ENCODE assay signal across 11 cellular contexts in genomic region chr5:115623632-115624031, GRCh38. TPM values are rescaled to one million over a fixed set of nuclear protein-coding genes. Genes with fewer than 3 reads are reported as not detected.
DNase-seq lines count a peak whose midpoint lies in the region; ATAC-seq and TF ChIP-seq lines count a peak whose summit lies in the region.
"Had no signal": no experiment of that assay in that cellular context is flagged by ENCODE, and none has a peak within 500 bp of the region (broad histone marks: within the 10 kb centered on the region; RNA-seq: fewer than 3 reads in every experiment).

No MANE protein-coding gene starts in this region.

- H4K20me1 ChIP-seq in BLaER1 treated with 17β-estradiol and CSF1 and Interleukin-3, amounts not matched to agents 10 nM and 100 nM: peaks cover 34 to 62% (median 50%) of the 10 kb centered on the region in 11 experiments; a peak in 21 of 22 replicates
- peaks cover 35% of the 10 kb centered on the region for H4K20me1 ChIP-seq in osteoblast (ENCODE audit: insufficient read depth, low read length)

- peaks cover 15 to 22% of the 10 kb centered on the region in 2 donors for H3K4me1 Mint-ChIP-seq in effector memory CD8-positive, alpha-beta T cell (ENCODE audit: low read depth in 2 of 2)

- H3K4me2 ChIP-seq in BLaER1 treated with 17β-estradiol and CSF1 and Interleukin-3, amounts not matched to agents 10 nM and 100 nM: peak overlapping the region; percentile 91 to 99 (median 96)
- H3K4me2 ChIP-seq in osteoblast (ENCODE audit: insufficient read depth, low read length): peak overlapping the region; percentile 90

- TF ChIP-seq POLR2A in NB4 (IDR thresholded peaks at IDR 0.05; ENCODE audit: extremely low read depth, insufficient read length): no peak

- peaks cover 34 to 48% (median 41%) of the 10 kb centered on the region in 10 experiments for H3K4me1 ChIP-seq in BLaER1 treated with 17β-estradiol and CSF1 and Interleukin-3, amounts not matched to agents 10 nM and 100 nM
- H3K4me1 ChIP-seq in osteoblast (ENCODE audit: insufficient read depth, low read length): peaks cover 24% of the 10 kb centered on the region

- peaks cover 31% of the 10 kb centered on the region for H3K36me3 Mint-ChIP-seq in effector memory CD8-positive, alpha-beta T cell (ENCODE audit: insufficient read depth)

- H3K9me3 Mint-ChIP-seq in effector memory CD8-positive, alpha-beta T cell: no peaks in the 10 kb centered on the region
- H3K9me3 Mint-ChIP-seq: naive B cell had no signal

- peak overlapping the region; percentile 80 to 99 (median 88); a peak in 14 of 20 replicates for H3K4me3 ChIP-seq in BLaER1 treated with 17β-estradiol and CSF1 and Interleukin-3, amounts not matched to agents 10 nM and 100 nM
- H3K4me3 ChIP-seq in NB4 (ENCODE audit: low read depth, low read length): peak overlapping the region; percentile 91
- H3K4me3 ChIP-seq in epithelial cell of proximal tubule (ENCODE audit: low read depth, low read length): peak overlapping the region; percentile 90
- peak overlapping the region; percentile 97 for H3K4me3 ChIP-seq in osteoblast (ENCODE audit: insufficient read depth, low read length)

- H2AFZ ChIP-seq in osteoblast (ENCODE audit: low read length): no peak overlapping the region

- DNase-seq in NB4 (ENCODE audit: low read depth) (no peak), epithelial cell of proximal tubule (ENCODE audit: low read depth) (no peak), osteoblast (ENCODE audit: insufficient read length, low spot score, missing footprints) (no peak), NCI-H187 (lab: John Stamatoyannopoulos, UW) (no peak), inferior parietal cortex (ENCODE audit: extremely low spot score) (no peak)
- no peak for DNase-seq in effector memory CD8-positive, alpha-beta T cell
- DNase-seq: activated T-cell treated with anti-CD3 and anti-CD28 coated beads, Interleukin-2, amount 50 U/mL, for 48 hours; NCI-H526 had no signal

- H3K27me3 Mint-ChIP-seq in effector memory CD8-positive, alpha-beta T cell: no peaks in the 10 kb centered on the region
- H3K27me3 Mint-ChIP-seq: naive B cell had no signal

- no peak for ATAC-seq in GM19455 (IDR thresholded peaks at IDR 0.05; ENCODE audit: unreplicated experiment)
- ATAC-seq in effector memory CD8-positive, alpha-beta T cell (replicated peaks): no peak

- no peaks in the 10 kb centered on the region for H3K9me3 ChIP-seq in BLaER1 treated with 17β-estradiol and CSF1 and Interleukin-3, amounts not matched to agents 10 nM and 100 nM (replicated peaks in 1 of 11)
- no peaks in the 10 kb centered on the region for H3K9me3 ChIP-seq in osteoblast (ENCODE audit: low read depth, low read length)

- peaks cover 32 to 60% (median 48%) of the 10 kb centered on the region in 11 experiments for H3K36me3 ChIP-seq in BLaER1 treated with 17β-estradiol and CSF1 and Interleukin-3, amounts not matched to agents 10 nM and 100 nM
- H3K36me3 ChIP-seq in osteoblast (ENCODE audit: insufficient read depth, low read length): peaks cover 18% of the 10 kb centered on the region

- H3K27ac Mint-ChIP-seq in effector memory CD8-positive, alpha-beta T cell: no peak overlapping the region

- no peak overlapping the region for H3K4me3 Mint-ChIP-seq in effector memory CD8-positive, alpha-beta T cell

- peak overlapping the region in 9 of 11 experiments; percentile 91 to 99 (median 94); a peak in 13 of 22 replicates for H3K9ac ChIP-seq in BLaER1 treated with 17β-estradiol and CSF1 and Interleukin-3, amounts not matched to agents 10 nM and 100 nM

- H3K27me3 ChIP-seq in BLaER1 treated with 17β-estradiol and CSF1 and Interleukin-3, amounts not matched to agents 10 nM and 100 nM: no peaks in the 10 kb centered on the region
- no peaks in the 10 kb centered on the region for H3K27me3 ChIP-seq in osteoblast (ENCODE audit: insufficient read depth, low read length)

- H3K79me2 ChIP-seq in osteoblast (ENCODE audit: insufficient read depth, low read length): peaks cover 65% of the 10 kb centered on the region

- TF ChIP-seq CTCF in NB4 (IDR thresholded peaks at IDR 0.05; ENCODE audit: low read depth, low read length) (no peak), epithelial cell of proximal tubule (conservative IDR thresholded peaks at IDR 0.05; ENCODE audit: low read depth, low read length) (no peak), osteoblast (IDR thresholded peaks at IDR 0.05; ENCODE audit: extremely low read depth, low read depth, low read length) (no peak)

- 0 out of 22 replicates have a peak overlapping the region, but pooled peaks of 1 of the 11 experiments have one; percentile 97 for H3K27ac ChIP-seq in BLaER1 treated with 17β-estradiol and CSF1 and Interleukin-3, amounts not matched to agents 10 nM and 100 nM
- H3K27ac ChIP-seq in osteoblast (ENCODE audit: low read depth, low read length): peak overlapping the region; percentile 93

RNA-seq across cellular contexts. Expression of gene TMED7, which starts 2.2 kb away (rescaled TPM):
- 74.1 and 86.7 TPM in 2 replicates for total RNA-seq in epithelial cell of proximal tubule
- 137 and 151 TPM in 2 replicates for total RNA-seq in osteoblast

RNA-seq across cellular contexts. Expression of gene TICAM2, which starts 21.4 kb away (rescaled TPM):
- total RNA-seq in epithelial cell of proximal tubule (1.2 and 1.7 TPM in 2 replicates), osteoblast (6.9 and 9.1 TPM in 2 replicates)
